8 cellular contexts compared by ENCODE assay signal in genomic region chr17:7045492-7046126, GRCh38. TPM values are rescaled to one million over a fixed set of nuclear protein-coding genes. Genes with fewer than 3 reads are reported as not detected.
A peak's percentile ranks its signal among the peaks of the same experiment; 100 is the strongest.
DNase-seq lines count a peak whose midpoint lies in the region; ATAC-seq and FAIRE-seq lines count a peak whose summit lies in the region.

No MANE protein-coding gene starts in this region.

- H3K27ac ChIP-seq in CD4-positive, CD25-positive, alpha-beta regulatory T cell (ENCODE audit: insufficient read depth, low read length, poor library complexity, severe bottlenecking), result peak overlapping the region; percentile 80

- H3K27me3 ChIP-seq in CD4-positive, CD25-positive, alpha-beta regulatory T cell (ENCODE audit: control insufficient read depth, insufficient read depth, low read length), result no peaks in the 10 kb centered on the region
- no peaks in the 10 kb centered on the region for H3K27me3 ChIP-seq in HAP-1 (ENCODE audit: low read depth)

- peak; percentile 36 to 90 (median 78) for DNase-seq in CD4-positive, CD25-positive, alpha-beta regulatory T cell
- peak; percentile 52 to 69 for DNase-seq in HAP-1 (ENCODE audit: low spot score in 2 of 2)
- DNase-seq in NCI-H774 (lab: John Stamatoyannopoulos, UW), result peak; percentile 6
- DNase-seq in activated naive CD8-positive, alpha-beta T cell treated with anti-CD3 and anti-CD28 coated beads, Interleukin-2, amount 50 U/mL, for 24 hours, result no peak
- no peak for DNase-seq in frontal cortex (ENCODE audit: low spot score in 2 of 2)
- peak; percentile 86 for DNase-seq in pons (ENCODE audit: low spot score)

- FAIRE-seq in frontal cortex (lab: Jason Lieb, UNC), result peak; percentile 51

- H3K27ac Mint-ChIP-seq in CD4-positive, CD25-positive, alpha-beta regulatory T cell, result peak overlapping the region; percentile 91 to 94 (median 93)
- no peak overlapping the region for H3K27ac Mint-ChIP-seq in activated naive CD8-positive, alpha-beta T cell treated with anti-CD3 and anti-CD28 coated beads, Interleukin-2, amount 50 U/mL, for 24 hours

- H3K4me1 Mint-ChIP-seq in CD4-positive, CD25-positive, alpha-beta regulatory T cell, result peaks cover 12 to 47% (median 22%) of the 10 kb centered on the region in 4 donors
- peaks cover 43% of the 10 kb centered on the region for H3K4me1 Mint-ChIP-seq in activated naive CD8-positive, alpha-beta T cell treated with anti-CD3 and anti-CD28 coated beads, Interleukin-2, amount 50 U/mL, for 24 hours

- H3K9me3 ChIP-seq in CD4-positive, CD25-positive, alpha-beta regulatory T cell (ENCODE audit: control insufficient read depth in 2 of 2, low read length in 2 of 2), result no peaks in the 10 kb centered on the region
- no peaks in the 10 kb centered on the region for H3K9me3 ChIP-seq in HAP-1

- peak overlapping the region; percentile 55 to 93 (median 84) for H3K4me3 Mint-ChIP-seq in CD4-positive, CD25-positive, alpha-beta regulatory T cell
- H3K4me3 Mint-ChIP-seq in activated naive CD8-positive, alpha-beta T cell treated with anti-CD3 and anti-CD28 coated beads, Interleukin-2, amount 50 U/mL, for 24 hours, result peak overlapping the region; percentile 75

- peak overlapping the region; percentile 91 for H3K4me3 ChIP-seq in CD4-positive, CD25-positive, alpha-beta regulatory T cell (ENCODE audit: low read depth, low read length)
- H3K4me3 ChIP-seq in HAP-1, result no peak overlapping the region

- no peaks in the 10 kb centered on the region for H3K36me3 Mint-ChIP-seq in CD4-positive, CD25-positive, alpha-beta regulatory T cell
- H3K36me3 Mint-ChIP-seq in activated naive CD8-positive, alpha-beta T cell treated with anti-CD3 and anti-CD28 coated beads, Interleukin-2, amount 50 U/mL, for 24 hours (ENCODE audit: low read depth), result no peaks in the 10 kb centered on the region

- no peaks in the 10 kb centered on the region for H3K9me3 Mint-ChIP-seq in CD4-positive, CD25-positive, alpha-beta regulatory T cell
- no peaks in the 10 kb centered on the region for H3K9me3 Mint-ChIP-seq in activated naive CD8-positive, alpha-beta T cell treated with anti-CD3 and anti-CD28 coated beads, Interleukin-2, amount 50 U/mL, for 24 hours

- H3K36me3 ChIP-seq in CD4-positive, CD25-positive, alpha-beta regulatory T cell (ENCODE audit: control insufficient read depth, insufficient read depth, low read length), result no peaks in the 10 kb centered on the region
- H3K36me3 ChIP-seq in HAP-1 (replicated peaks), result no peaks in the 10 kb centered on the region

- H3K4me1 ChIP-seq in CD4-positive, CD25-positive, alpha-beta regulatory T cell (ENCODE audit: control insufficient read depth, insufficient read depth, low read length, poor library complexity, severe bottlenecking), result peaks cover 46% of the 10 kb centered on the region
- H3K4me1 ChIP-seq in HAP-1, result peaks cover 4% of the 10 kb centered on the region

- H3K27me3 Mint-ChIP-seq in CD4-positive, CD25-positive, alpha-beta regulatory T cell, result peaks cover 27% of the 10 kb centered on the region
- H3K27me3 Mint-ChIP-seq in activated naive CD8-positive, alpha-beta T cell treated with anti-CD3 and anti-CD28 coated beads, Interleukin-2, amount 50 U/mL, for 24 hours, result peaks cover 2% of the 10 kb centered on the region

- in situ Hi-C loops in HAP-1 (cut with MboI; ENCODE audit: low sequenced_read_pairs), result loop anchor here (10.0 kb wide), 1 partner anchor 139 kb away; no protein-coding TSS in a partner anchor

- ATAC-seq in CD4-positive, CD25-positive, alpha-beta regulatory T cell (ENCODE audit: low read depth in 2 of 2), result peak; percentile 52 to 53
- ATAC-seq in activated naive CD8-positive, alpha-beta T cell treated with anti-CD3 and anti-CD28 coated beads, Interleukin-2, amount 50 U/mL, for 24 hours, result no peak
- ATAC-seq in GM19467 (IDR thresholded peaks at IDR 0.05; ENCODE audit: unreplicated experiment), result no peak
- ATAC-seq in HG03457 (IDR thresholded peaks at IDR 0.05; ENCODE audit: unreplicated experiment), result no peak

RNA-seq across cellular contexts. Expression of gene SLC16A11, which starts 1.7 kb away (rescaled TPM):
- total RNA-seq in CD4-positive, CD25-positive, alpha-beta regulatory T cell, result 0.39 TPM
- polyA plus RNA-seq in CD4-positive, CD25-positive, alpha-beta regulatory T cell, result 1 to 10 TPM in 1 of 4 donors, under 1 TPM in 2, not detected in 1; 0.30 to 1.2 (median 0.67) TPM
- total RNA-seq in frontal cortex, result not detected

RNA-seq across cellular contexts. Expression of gene SLC16A13, which starts 9.8 kb away (rescaled TPM):
- 3.8 TPM for total RNA-seq in CD4-positive, CD25-positive, alpha-beta regulatory T cell
- 1 to 10 TPM; 1.1 to 1.9 (median 1.5) TPM for polyA plus RNA-seq in CD4-positive, CD25-positive, alpha-beta regulatory T cell
- total RNA-seq in frontal cortex, result 0.82 TPM

RNA-seq across cellular contexts. Expression of gene BCL6B, which starts 22.8 kb away (rescaled TPM):
- total RNA-seq in CD4-positive, CD25-positive, alpha-beta regulatory T cell, result 0.42 TPM
- not detected for polyA plus RNA-seq in CD4-positive, CD25-positive, alpha-beta regulatory T cell
- total RNA-seq in frontal cortex, result 2.0 TPM

RNA-seq across cellular contexts. Expression of gene RNASEK, which starts 33.2 kb away (rescaled TPM):
- 128 TPM for total RNA-seq in CD4-positive, CD25-positive, alpha-beta regulatory T cell
- polyA plus RNA-seq in CD4-positive, CD25-positive, alpha-beta regulatory T cell, result 100 to 1,000 TPM; 556 to 649 (median 611) TPM
- 13.5 TPM for total RNA-seq in frontal cortex

RNA-seq across cellular contexts. Expression of gene CLEC10A, which starts 34.4 kb away (rescaled TPM):
- total RNA-seq in CD4-positive, CD25-positive, alpha-beta regulatory T cell, result not detected
- polyA plus RNA-seq in CD4-positive, CD25-positive, alpha-beta regulatory T cell, result not detected
- total RNA-seq in frontal cortex, result not detected

Comparison
In these comparisons a context has a peak if more than half of its experiments do, and no peak if none do; other contexts are left out.
1. ATAC-seq: peak in CD4-positive, CD25-positive, alpha-beta regulatory T cell (2 of 2); none in activated naive CD8-positive, alpha-beta T cell treated with anti-CD3 and anti-CD28 coated beads, Interleukin-2, amount 50 U/mL, for 24 hours (single experiment), GM19467 (single experiment) and HG03457 (single experiment).
2. DNase-seq: peak in CD4-positive, CD25-positive, alpha-beta regulatory T cell (3 of 3), HAP-1 (2 of 2), NCI-H774 (single experiment) and pons (single experiment); none in activated naive CD8-positive, alpha-beta T cell treated with anti-CD3 and anti-CD28 coated beads, Interleukin-2, amount 50 U/mL, for 24 hours (single experiment) and frontal cortex (0 of 2).